In genomic region chr2:69149631-69150215, GRCh38 we compare ENCODE assay signal across 12 cellular contexts.
DNase-seq lines count a peak whose midpoint lies in the region; ATAC-seq and TF ChIP-seq lines count a peak whose summit lies in the region.
"Had no signal": no experiment of that assay in that cellular context is flagged by ENCODE, and none has a peak within 500 bp of the region (broad histone marks: within the 10 kb centered on the region; RNA-seq: fewer than 3 reads in every experiment).

No MANE protein-coding gene starts in this region.

- no peaks in the 10 kb centered on the region for H4K20me1 ChIP-seq in MM.1S (ENCODE audit: insufficient read depth, low read length)

- H3K4me1 ChIP-seq in adipocyte (ENCODE audit: control insufficient read depth, insufficient read depth, low read length) (peaks cover 32% of the 10 kb centered on the region), MM.1S (ENCODE audit: low read length) (no peaks in the 10 kb centered on the region)

- no peaks in the 10 kb centered on the region for H3K9me3 Mint-ChIP-seq in progenitor cell of endocrine pancreas (ENCODE audit: low read depth)
- no peaks in the 10 kb centered on the region for H3K9me3 Mint-ChIP-seq in activated CD4-positive, alpha-beta T cell treated with anti-CD3 and anti-CD28 coated beads for 36 hours (ENCODE audit: low read depth)
- H3K9me3 Mint-ChIP-seq: CD4-positive, alpha-beta memory T cell; natural killer cell treated with Interleukin-12 subunit alpha and Interleukin-12 subunit beta and Interleukin-15 and Interleukin-18, amount 100 ng/mL, for 72 hours had no signal

- H3K27me3 ChIP-seq in adipocyte (replicated peaks; ENCODE audit: control insufficient read depth, insufficient read depth, low read length) (no peaks in the 10 kb centered on the region), MM.1S (replicated peaks; ENCODE audit: insufficient read depth, low read length) (no peaks in the 10 kb centered on the region)

- DNase-seq in EH (ENCODE audit: low read depth) (peak; percentile 77), adipocyte (ENCODE audit: low read depth) (peak; percentile 67), left cardiac atrium (peak; percentile 35), progenitor cell of endocrine pancreas (ENCODE audit: low spot score, unreplicated experiment) (no peak), MM.1S (no peak)
- DNase-seq in central memory CD4-positive, alpha-beta T cell = no peak
- no peak for DNase-seq in activated CD4-positive, alpha-beta T cell treated with anti-CD3 and anti-CD28 coated beads for 36 hours
- DNase-seq: activated naive CD4-positive, alpha-beta T cell treated with Interleukin-2 at 50 U/mL for 16 hours; CD4-positive, alpha-beta memory T cell had no signal

- no peaks in the 10 kb centered on the region for H3K27me3 Mint-ChIP-seq in progenitor cell of endocrine pancreas
- H3K27me3 Mint-ChIP-seq in activated CD4-positive, alpha-beta T cell treated with anti-CD3 and anti-CD28 coated beads for 36 hours = peaks cover 4% of the 10 kb centered on the region

- H3K27ac Mint-ChIP-seq in progenitor cell of endocrine pancreas = peak overlapping the region; percentile 44
- H3K27ac Mint-ChIP-seq in activated CD4-positive, alpha-beta T cell treated with anti-CD3 and anti-CD28 coated beads for 36 hours = no peak overlapping the region
- H3K27ac Mint-ChIP-seq: CD4-positive, alpha-beta memory T cell; natural killer cell treated with Interleukin-12 subunit alpha and Interleukin-12 subunit beta and Interleukin-15 and Interleukin-18, amount 100 ng/mL, for 72 hours had no signal

- intact Hi-C loops in left cardiac atrium (cut with DNase I) = no loop called here
- intact Hi-C loops in activated CD4-positive, alpha-beta T cell treated with anti-CD3 and anti-CD28 coated beads for 36 hours (cut with DNase I, micrococcal nuclease) = no loop called here

- H3K9ac ChIP-seq in adipocyte (ENCODE audit: low read length) = no peak overlapping the region
- no peak overlapping the region for H3K9ac ChIP-seq in MM.1S (ENCODE audit: low read length)

- CTCF ChIA-PET in activated CD4-positive, alpha-beta T cell treated with anti-CD3 and anti-CD28 coated beads for 36 hours (lab: Charles Lee) = no interaction called here

- no peak overlapping the region for H3K27ac ChIP-seq in MM.1S (ENCODE audit: low read length)

- no peaks in the 10 kb centered on the region for H3K4me1 Mint-ChIP-seq in progenitor cell of endocrine pancreas (ENCODE audit: low read depth)
- no peaks in the 10 kb centered on the region for H3K4me1 Mint-ChIP-seq in activated CD4-positive, alpha-beta T cell treated with anti-CD3 and anti-CD28 coated beads for 36 hours
- H3K4me1 Mint-ChIP-seq: CD4-positive, alpha-beta memory T cell had no signal

- no peaks in the 10 kb centered on the region for H3F3A ChIP-seq in MM.1S (ENCODE audit: insufficient read depth, low read length)

- no peaks in the 10 kb centered on the region for H3K79me2 ChIP-seq in MM.1S (ENCODE audit: low read length)

- ATAC-seq in left cardiac atrium = peak; percentile 45 to 79
- no peak for ATAC-seq in HG03520 (IDR thresholded peaks at IDR 0.05; ENCODE audit: unreplicated experiment)
- no peak for ATAC-seq in activated CD4-positive, alpha-beta T cell treated with anti-CD3 and anti-CD28 coated beads for 36 hours
- ATAC-seq: GM12878; natural killer cell treated with Interleukin-12 subunit alpha and Interleukin-12 subunit beta and Interleukin-15 and Interleukin-18, amount 100 ng/mL, for 72 hours had no signal

- H3K4me3 Mint-ChIP-seq in progenitor cell of endocrine pancreas (ENCODE audit: low read depth) = no peak overlapping the region
- no peak overlapping the region for H3K4me3 Mint-ChIP-seq in activated CD4-positive, alpha-beta T cell treated with anti-CD3 and anti-CD28 coated beads for 36 hours
- H3K4me3 Mint-ChIP-seq: CD4-positive, alpha-beta memory T cell; natural killer cell treated with Interleukin-12 subunit alpha and Interleukin-12 subunit beta and Interleukin-15 and Interleukin-18, amount 100 ng/mL, for 72 hours had no signal

- TF ChIP-seq CTCF in progenitor cell of endocrine pancreas (IDR thresholded peaks at IDR 0.05; ENCODE audit: unreplicated experiment) (no peak), MM.1S (IDR thresholded peaks at IDR 0.05; ENCODE audit: low read length) (no peak)

- H3K9me3 ChIP-seq in adipocyte (ENCODE audit: control insufficient read depth, low read length) = peaks cover 4% of the 10 kb centered on the region
- no peaks in the 10 kb centered on the region for H3K9me3 ChIP-seq in MM.1S (replicated peaks; ENCODE audit: insufficient read depth, low read length)

- no peak overlapping the region for H3K4me2 ChIP-seq in MM.1S (ENCODE audit: low read depth, low read length)

- POLR2A ChIA-PET in activated CD4-positive, alpha-beta T cell treated with anti-CD3 and anti-CD28 coated beads for 36 hours (lab: Charles Lee) = no interaction called here

- H2AFZ ChIP-seq in MM.1S (ENCODE audit: low read length) = no peak overlapping the region

- H3K36me3 ChIP-seq in adipocyte (ENCODE audit: control insufficient read depth, insufficient read depth, low read length, severe bottlenecking) (peaks cover 4% of the 10 kb centered on the region), MM.1S (replicated peaks; ENCODE audit: insufficient read depth, low read length) (no peaks in the 10 kb centered on the region)

- peaks cover 7% of the 10 kb centered on the region for H3K36me3 Mint-ChIP-seq in progenitor cell of endocrine pancreas (ENCODE audit: insufficient read depth)
- H3K36me3 Mint-ChIP-seq in activated CD4-positive, alpha-beta T cell treated with anti-CD3 and anti-CD28 coated beads for 36 hours (ENCODE audit: low read depth) = no peaks in the 10 kb centered on the region
- H3K36me3 Mint-ChIP-seq: CD4-positive, alpha-beta memory T cell; natural killer cell treated with Interleukin-12 subunit alpha and Interleukin-12 subunit beta and Interleukin-15 and Interleukin-18, amount 100 ng/mL, for 72 hours had no signal

- H3K4me3 ChIP-seq in adipocyte (ENCODE audit: low read length) (no peak overlapping the region), MM.1S (ENCODE audit: low read length) (no peak overlapping the region)
- H3K4me3 ChIP-seq: GM12878 had no signal

- H3K9me2 ChIP-seq in MM.1S (replicated peaks; ENCODE audit: insufficient read depth, low read length) = no peaks in the 10 kb centered on the region

Comparison
In these comparisons a context has a peak if more than half of its experiments do, and no peak if none do; other contexts are left out.
1. DNase-seq: peak in EH (single experiment), adipocyte (single experiment) and left cardiac atrium (single experiment); none in progenitor cell of endocrine pancreas (single experiment), central memory CD4-positive, alpha-beta T cell (single experiment), MM.1S (single experiment) and activated CD4-positive, alpha-beta T cell treated with anti-CD3 and anti-CD28 coated beads for 36 hours (single experiment).
2. ATAC-seq: peak in left cardiac atrium (2 of 2); none in HG03520 (single experiment) and activated CD4-positive, alpha-beta T cell treated with anti-CD3 and anti-CD28 coated beads for 36 hours (single experiment).